Comparison of ENCODE assay signal across 18 cellular contexts in the genomic region with DNA sequence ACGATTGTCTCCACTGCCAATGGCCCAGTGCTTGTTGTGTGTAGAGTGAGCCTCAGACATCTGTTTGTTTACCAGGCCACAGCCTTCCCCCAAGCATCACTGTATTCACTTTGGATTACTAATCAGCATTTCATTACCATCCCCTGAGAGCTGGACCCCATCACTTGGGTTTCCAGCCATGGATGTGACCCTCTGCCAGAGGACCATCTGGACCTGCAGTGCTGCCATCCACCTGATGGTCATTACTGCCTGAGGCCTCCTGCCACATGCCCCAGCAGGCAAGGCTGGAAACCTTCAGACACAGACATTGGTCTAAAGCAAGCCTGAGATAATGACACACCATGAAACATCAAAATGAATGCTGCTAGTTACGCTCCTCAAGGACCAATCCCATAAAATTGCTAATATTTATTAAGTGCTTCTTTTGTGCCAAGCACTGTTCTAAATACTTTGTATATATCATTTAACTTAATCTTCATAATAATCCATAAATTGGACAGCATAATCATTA.
"Had no signal": no experiment of that assay in that cellular context is flagged by ENCODE, and none has a peak within 500 bp of the region (broad histone marks: within the 10 kb centered on the region; RNA-seq: fewer than 3 reads in every experiment).

No MANE protein-coding gene starts in this region.

- ATAC-seq: effector memory CD8-positive, alpha-beta T cell; heart left ventricle; left colon; mucosa of descending colon; naive thymus-derived CD8-positive, alpha-beta T cell; psoas muscle; right lobe of liver; stimulated activated memory B cell treated with anti-CD40 and anti-IgM and Interleukin-4, amounts not matched to agents 10 μg/mL and 1 μg/mL and 100 μg/mL, for 72 hours; upper lobe of right lung had no signal

- H3K27me3 ChIP-seq: heart left ventricle, neutrophil, right lobe of liver, tibial artery, upper lobe of right lung had no signal

- H3K27ac ChIP-seq: heart left ventricle, neutrophil, psoas muscle, right lobe of liver, tibial artery, upper lobe of right lung had no signal

- H3K4me1 Mint-ChIP-seq: naive thymus-derived CD8-positive, alpha-beta T cell; stimulated activated memory B cell treated with anti-CD40 and anti-IgM and Interleukin-4, amounts not matched to agents 10 μg/mL and 1 μg/mL and 100 μg/mL, for 72 hours had no signal

- H3K36me3 Mint-ChIP-seq: naive thymus-derived CD8-positive, alpha-beta T cell; stimulated activated memory B cell treated with anti-CD40 and anti-IgM and Interleukin-4, amounts not matched to agents 10 μg/mL and 1 μg/mL and 100 μg/mL, for 72 hours had no signal

- H3K27ac Mint-ChIP-seq: dendritic cell treated with granulocyte-macrophage colony-stimulating factor and Interleukin-4, amounts not matched to agents 40 ng/mL and 50 ng/mL, for 4 days; effector memory CD8-positive, alpha-beta T cell; naive thymus-derived CD8-positive, alpha-beta T cell; stimulated activated memory B cell treated with anti-CD40 and anti-IgM and Interleukin-4, amounts not matched to agents 10 μg/mL and 1 μg/mL and 100 μg/mL, for 72 hours; stimulated activated naive CD8-positive, alpha-beta T cell treated with anti-CD3 and anti-CD28 coated beads, Interleukin-15, Interleukin-2, amounts not matched to agents 100 ng/mL and 50 ng/mL, for 24 hours had no signal

- H3K4me1 ChIP-seq: heart left ventricle, psoas muscle, right lobe of liver, tibial artery, upper lobe of right lung had no signal

- DNase-seq: effector memory CD8-positive, alpha-beta T cell; foreskin melanocyte; heart left ventricle; hippocampal formation; left colon; mucosa of descending colon; naive thymus-derived CD8-positive, alpha-beta T cell; psoas muscle; retina; right lobe of liver; stimulated activated CD4-positive, alpha-beta T cell treated with anti-CD3 and anti-CD28 coated beads, Interleukin-4, amount 100 ng/mL, for 24 hours; tibial artery; upper lobe of right lung had no signal

- FAIRE-seq: colon had no signal

- H3K9me3 Mint-ChIP-seq: dendritic cell treated with granulocyte-macrophage colony-stimulating factor and Interleukin-4, amounts not matched to agents 40 ng/mL and 50 ng/mL, for 4 days had no signal

- H3K4me3 ChIP-seq: heart left ventricle, mucosa of descending colon, psoas muscle, right lobe of liver, tibial artery, upper lobe of right lung had no signal

- H3K36me3 ChIP-seq: heart left ventricle, neutrophil, right lobe of liver, tibial artery, upper lobe of right lung had no signal

- H3K9me3 ChIP-seq: heart left ventricle, mucosa of descending colon, neutrophil, psoas muscle, right lobe of liver, tibial artery, upper lobe of right lung had no signal

- H3K4me3 Mint-ChIP-seq: dendritic cell treated with granulocyte-macrophage colony-stimulating factor and Interleukin-4, amounts not matched to agents 40 ng/mL and 50 ng/mL, for 4 days; effector memory CD8-positive, alpha-beta T cell; naive thymus-derived CD8-positive, alpha-beta T cell; stimulated activated memory B cell treated with anti-CD40 and anti-IgM and Interleukin-4, amounts not matched to agents 10 μg/mL and 1 μg/mL and 100 μg/mL, for 72 hours; stimulated activated naive CD8-positive, alpha-beta T cell treated with anti-CD3 and anti-CD28 coated beads, Interleukin-15, Interleukin-2, amounts not matched to agents 100 ng/mL and 50 ng/mL, for 24 hours had no signal

- H3K27me3 Mint-ChIP-seq: dendritic cell treated with granulocyte-macrophage colony-stimulating factor and Interleukin-4, amounts not matched to agents 40 ng/mL and 50 ng/mL, for 4 days; effector memory CD8-positive, alpha-beta T cell; naive thymus-derived CD8-positive, alpha-beta T cell; stimulated activated memory B cell treated with anti-CD40 and anti-IgM and Interleukin-4, amounts not matched to agents 10 μg/mL and 1 μg/mL and 100 μg/mL, for 72 hours; stimulated activated naive CD8-positive, alpha-beta T cell treated with anti-CD3 and anti-CD28 coated beads, Interleukin-15, Interleukin-2, amounts not matched to agents 100 ng/mL and 50 ng/mL, for 24 hours had no signal
